9 cellular contexts compared by ENCODE assay signal in genomic region chr16:66357523-66357928, GRCh38. TPM values are rescaled to one million over a fixed set of nuclear protein-coding genes. Genes with fewer than 3 reads are reported as not detected.
DNase-seq lines count a peak whose midpoint lies in the region; ATAC-seq and TF ChIP-seq lines count a peak whose summit lies in the region.
"Had no signal": no experiment of that assay in that cellular context is flagged by ENCODE, and none has a peak within 500 bp of the region (broad histone marks: within the 10 kb centered on the region; RNA-seq: fewer than 3 reads in every experiment).

No MANE protein-coding gene starts in this region.

- H3K9me2 ChIP-seq in hepatocyte (replicated peaks; ENCODE audit: insufficient read depth), result no peaks in the 10 kb centered on the region

- peak; percentile 37 to 77 (median 69) for TF ChIP-seq CTCF in ascending aorta (IDR thresholded peaks at IDR 0.05)
- TF ChIP-seq CTCF in hepatocyte (IDR thresholded peaks at IDR 0.05; ENCODE audit: poor library complexity), result peak; percentile 77

- intact Hi-C loops in ascending aorta (cut with DNase I), result loop anchor here (5.0 kb wide), 1 partner anchor 125 kb away; no protein-coding TSS in a partner anchor

- 4% methylated on average over 5 of the region's 5 CpGs for WGBS in hepatocyte (ENCODE audit: low lambda C conversion rate, missing lambda C conversion rate)

- H2AFZ ChIP-seq in hepatocyte, result no peak overlapping the region

- H3K9me3 ChIP-seq in ascending aorta (no peaks in the 10 kb centered on the region), hepatocyte (ENCODE audit: low read depth) (no peaks in the 10 kb centered on the region)

- peaks cover 0 to 2% of the 10 kb centered on the region in 2 donors for H3K4me1 ChIP-seq in ascending aorta
- H3K4me1 ChIP-seq in hepatocyte (ENCODE audit: insufficient read depth), result no peaks in the 10 kb centered on the region

- no peak for ATAC-seq in HG03354 (IDR thresholded peaks at IDR 0.05; ENCODE audit: poor library complexity, severe bottlenecking, unreplicated experiment)

- no peak overlapping the region for H3K27ac ChIP-seq in ascending aorta
- no peak overlapping the region for H3K27ac ChIP-seq in hepatocyte

- H3K79me2 ChIP-seq in hepatocyte, result no peaks in the 10 kb centered on the region

- H3K4me3 ChIP-seq in ascending aorta (no peak overlapping the region), hepatocyte (no peak overlapping the region)

- DNase-seq in COLO668 (lab: John Stamatoyannopoulos, UW; ENCODE audit: unreplicated experiment) (peak; percentile 37), GM19240 (ENCODE audit: insufficient read length, low spot score) (peak; percentile 51), NCI-H446 (lab: John Stamatoyannopoulos, UW) (peak; percentile 57 to 78), ascending aorta (ENCODE audit: low spot score in 2 of 2) (peak in 1 of 2 donors; percentile 77), hepatocyte (ENCODE audit: low spot score) (peak; percentile 83)
- DNase-seq in stimulated activated CD4-positive, alpha-beta T cell treated with anti-CD3 and anti-CD28 coated beads, Interleukin-2, amount 100 ng/mL, for 24 hours, result peak; percentile 23 to 29
- DNase-seq in central memory CD4-positive, alpha-beta T cell, result no peak
- DNase-seq: activated B cell treated with CpG ODN at 0.5 μM for 24 hours had no signal

- H3K36me3 ChIP-seq in ascending aorta (no peaks in the 10 kb centered on the region), hepatocyte (replicated peaks; ENCODE audit: insufficient read depth, low read depth) (no peaks in the 10 kb centered on the region)

- no peak overlapping the region for H3K4me2 ChIP-seq in hepatocyte

- H4K20me1 ChIP-seq in hepatocyte (ENCODE audit: insufficient read depth, poor library complexity, severe bottlenecking), result no peaks in the 10 kb centered on the region

- H3K27me3 ChIP-seq in ascending aorta (no peaks in the 10 kb centered on the region), hepatocyte (no peaks in the 10 kb centered on the region)

RNA-seq across cellular contexts. Expression of gene CDH5, which starts 9.0 kb away (rescaled TPM):
- total RNA-seq in ascending aorta, result 119 TPM
- 2.2 and 2.6 TPM in 2 replicates for total RNA-seq in hepatocyte
- 0.88 and 1.2 TPM in 2 replicates for polyA plus RNA-seq in hepatocyte
- total RNA-seq: activated B cell treated with CpG ODN at 0.5 μM for 24 hours had no signal

Comparison
In these comparisons a context has a peak if more than half of its experiments do, and no peak if none do; other contexts are left out.
1. RNA of gene CDH5, which starts 9.0 kb away (total RNA-seq): 119 TPM in ascending aorta (single experiment); 2.2 to 2.6 TPM in hepatocyte; every median in the first group is over 10 times any median in the second.